13 cellular contexts compared by ENCODE assay signal in genomic region chr10:46296086-46296485, GRCh38. TPM values are rescaled to one million over a fixed set of nuclear protein-coding genes. Genes with fewer than 3 reads are reported as not detected.
"Had no signal": no experiment of that assay in that cellular context is flagged by ENCODE, and none has a peak within 500 bp of the region (broad histone marks: within the 10 kb centered on the region; RNA-seq: fewer than 3 reads in every experiment).

No MANE protein-coding gene starts in this region.

RNA-seq across cellular contexts. Expression of gene ANTXRL, which starts 9.3 kb away (rescaled TPM):
- total RNA-seq: activated CD4-positive, alpha-beta T cell treated with anti-CD3 and anti-CD28 coated beads for 36 hours; activated CD8-positive, alpha-beta T cell treated with anti-CD3 and anti-CD28 coated beads, Interleukin-2, amount 10 ng/mL, durations not matched to agents 7 days and 5 days; activated naive CD4-positive, alpha-beta T cell treated with anti-CD3 and anti-CD28 coated beads for 36 hours; activated naive CD4-positive, alpha-beta T cell treated with anti-CD3 and anti-CD28 coated beads, Interleukin-2, amount 50 U/mL, for 72 hours; activated T-cell treated with anti-CD3 and anti-CD28 coated beads, Interleukin-2, amount 50 U/mL, for 4 hours; activated T-helper 1 cell treated with anti-CD3 and anti-CD28 coated beads, Interleukin-12 subunit alpha, Interleukin-12 subunit beta, Interleukin-2, Interleukin-4 antibody, amounts not matched to agents 30 ng/mL and 10 ng/mL and 1 ng/mL, durations not matched to agents 14 hours and 24 hours and 36 hours; astrocyte; body of pancreas; MCF 10A; RPMI7951; SJCRH30; T-helper 1 cell treated with Interleukin-12 subunit alpha and Interleukin-12 subunit beta and Interleukin-4 antibody, amounts not matched to agents 30 ng/mL and 1 ng/mL, for 36 hours; T-helper 2 cell treated with Interferon-gamma antibody and Interleukin-4, amounts not matched to agents 100 ng/mL and 5 ng/mL, for 36 hours had no signal
